In genomic region chr6:24914082-24914481, GRCh38 we compare ENCODE assay signal across 9 cellular contexts. TPM values are rescaled to one million over a fixed set of nuclear protein-coding genes. Genes with fewer than 3 reads are reported as not detected.
A peak's percentile ranks its signal among the peaks of the same experiment; 100 is the strongest.
DNase-seq lines count a peak whose midpoint lies in the region; ATAC-seq, FAIRE-seq and TF ChIP-seq lines count a peak whose summit lies in the region.
"Not testable (repeated sequence)": the region's sequence is repeated elsewhere in the genome, so short reads cannot be mapped to it uniquely, and the experiment has no call there.
"Had no signal": no experiment of that assay in that cellular context is flagged by ENCODE, and none has a peak within 500 bp of the region (broad histone marks: within the 10 kb centered on the region; RNA-seq: fewer than 3 reads in every experiment).

No MANE protein-coding gene starts in this region.

- H3K4me1 Mint-ChIP-seq in CD8-positive, alpha-beta memory T cell = peaks cover 92 to 97% (median 97%) of the 10 kb centered on the region in 3 donors
- peaks cover 85% of the 10 kb centered on the region for H3K4me1 Mint-ChIP-seq in T-helper 17 cell
- peaks cover 68% of the 10 kb centered on the region for H3K4me1 Mint-ChIP-seq in activated CD8-positive, alpha-beta T cell treated with anti-CD3 and anti-CD28 coated beads for 36 hours (ENCODE audit: low read depth)
- H3K4me1 Mint-ChIP-seq in activated T-helper 17 cell treated with anti-CD3 and anti-CD28 coated beads, Interleukin-2, amount 50 U/mL, for 72 hours = peaks cover 70% of the 10 kb centered on the region
- peaks cover 74% of the 10 kb centered on the region for H3K4me1 Mint-ChIP-seq in activated naive CD8-positive, alpha-beta T cell treated with anti-CD3 and anti-CD28 coated beads, Interleukin-2, amount 10 ng/mL, durations not matched to agents 7 days and 5 days
- peaks cover 80 to 83% of the 10 kb centered on the region in 2 donors for H3K4me1 Mint-ChIP-seq in natural killer cell treated with Interleukin-12 subunit alpha and Interleukin-12 subunit beta and Interleukin-15 and Interleukin-18, amount 100 ng/mL, for 72 hours (ENCODE audit: low read depth in 2 of 2)

- H3K36me3 Mint-ChIP-seq in CD8-positive, alpha-beta memory T cell = peaks cover 0 to 92% (median 42%) of the 10 kb centered on the region in 3 donors
- H3K36me3 Mint-ChIP-seq in T-helper 17 cell (ENCODE audit: low read depth) = peaks cover 14% of the 10 kb centered on the region
- H3K36me3 Mint-ChIP-seq in activated CD8-positive, alpha-beta T cell treated with anti-CD3 and anti-CD28 coated beads for 36 hours (ENCODE audit: low read depth) = peaks cover 11% of the 10 kb centered on the region
- H3K36me3 Mint-ChIP-seq in activated T-helper 17 cell treated with anti-CD3 and anti-CD28 coated beads, Interleukin-2, amount 50 U/mL, for 72 hours (ENCODE audit: low read depth) = peaks cover 54% of the 10 kb centered on the region
- peaks cover 39% of the 10 kb centered on the region for H3K36me3 Mint-ChIP-seq in activated naive CD8-positive, alpha-beta T cell treated with anti-CD3 and anti-CD28 coated beads, Interleukin-2, amount 10 ng/mL, durations not matched to agents 7 days and 5 days
- not testable (repeated sequence) for H3K36me3 Mint-ChIP-seq in natural killer cell treated with Interleukin-12 subunit alpha and Interleukin-12 subunit beta and Interleukin-15 and Interleukin-18, amount 100 ng/mL, for 72 hours

- CTCF ChIA-PET in CD8-positive, alpha-beta memory T cell (lab: Charles Lee) = interaction anchor here (1.4 to 7.3 kb wide), 3 partner anchors 12 to 77 kb away, joined by 3 to 87 read pairs (median 4); no protein-coding TSS in a partner anchor
- CTCF ChIA-PET in activated CD8-positive, alpha-beta T cell treated with anti-CD3 and anti-CD28 coated beads for 36 hours (lab: Charles Lee) = interaction anchor here (6.0 to 15.2 kb wide), 3 partner anchors 15 to 78 kb away, joined by 61 to 237 read pairs (median 73); partner anchors contain the start of gene RIPOR2
- CTCF ChIA-PET in HepG2 (lab: Yijun Ruan, JAX; ENCODE audit: low intra/inter-chr PET ratio, low total read pairs) = not testable (repeated sequence)

- not testable (repeated sequence) for H4K20me1 ChIP-seq in HepG2 (ENCODE audit: insufficient read depth, low read length)

- TF ChIP-seq EP300 in HepG2 (IDR thresholded peaks at IDR 0.05; ENCODE audit: low read depth in 2 of 2, low read length in 2 of 2); HepG2 (CRISPR knock-in tag; IDR thresholded peaks at IDR 0.05; ENCODE audit: borderline replicate concordance): not testable (repeated sequence)

- TF ChIP-seq RAD21 in HepG2 (CRISPR knock-in tag; IDR thresholded peaks at IDR 0.05) = not testable (repeated sequence)

- H3K27me3 ChIP-seq in CD8-positive, alpha-beta memory T cell (ENCODE audit: insufficient read depth, low read length, poor library complexity, severe bottlenecking) = not testable (repeated sequence)
- peaks cover 14 to 67% of the 10 kb centered on the region in 2 experiments for H3K27me3 ChIP-seq in HepG2 (ENCODE audit: control insufficient read depth in 1 of 2, insufficient read depth in 2 of 2, low read length in 2 of 2)

- BruUV-seq in HepG2 (replicated peaks; lab: Mats Ljungman, UMichigan) = not testable (repeated sequence)

- H3K36me3 ChIP-seq in CD8-positive, alpha-beta memory T cell (ENCODE audit: insufficient read depth, low read length) = peaks cover 20% of the 10 kb centered on the region
- H3K36me3 ChIP-seq in HepG2 (replicated peaks in 1 of 2; ENCODE audit: control insufficient read depth in 1 of 2, insufficient read depth in 2 of 2, low read length in 2 of 2) = not testable (repeated sequence)

- POLR2A ChIA-PET in CD8-positive, alpha-beta memory T cell (lab: Charles Lee); activated naive CD8-positive, alpha-beta T cell treated with anti-CD3 and anti-CD28 coated beads, Interleukin-2, amount 10 ng/mL, durations not matched to agents 7 days and 5 days (lab: Charles Lee); HepG2 (lab: Yijun Ruan, JAX): not testable (repeated sequence)
- POLR2A ChIA-PET in activated CD8-positive, alpha-beta T cell treated with anti-CD3 and anti-CD28 coated beads for 36 hours (lab: Charles Lee) = interaction anchor here (1.0 to 8.6 kb wide), 5 partner anchors 10 to 32 kb away, joined by 4 to 191 read pairs (median 30); partner anchors contain the start of gene RIPOR2

- H3K9me3 ChIP-seq in CD8-positive, alpha-beta memory T cell (ENCODE audit: low read length); T-helper 17 cell (ENCODE audit: control insufficient read depth, low read length, poor library complexity, severe bottlenecking); HepG2 (ENCODE audit: low read length): not testable (repeated sequence)

- WGBS in HepG2 (ENCODE audit: low lambda C conversion rate) = 30% methylated on average over 10 of the region's 10 CpGs

- intact Hi-C loops in activated CD8-positive, alpha-beta T cell treated with anti-CD3 and anti-CD28 coated beads for 36 hours (cut with micrococcal nuclease); HepG2 (cut with micrococcal nuclease; ENCODE audit: unreplicated experiment): not testable (repeated sequence)

- in situ Hi-C loops in HepG2 (cut with HindIII; ENCODE audit: extremely low pct_ligation_motif_present, low pct_unique_long_range_greater_than_20kb) = not testable (repeated sequence)

- H2AFZ ChIP-seq in HepG2 (ENCODE audit: low read length) = not testable (repeated sequence)

- not testable (repeated sequence) for TF ChIP-seq POLR2A in HepG2 (IDR thresholded peaks at IDR 0.05; ENCODE audit: insufficient read depth in 1 of 2, low read depth in 2 of 2, low read length in 2 of 2)

- FAIRE-seq in HepG2 (lab: Jason Lieb, UNC) = not testable (repeated sequence)

- DNase-seq in CD8-positive, alpha-beta memory T cell; T-helper 17 cell; activated CD8-positive, alpha-beta T cell treated with anti-CD3 and anti-CD28 coated beads for 36 hours; activated naive CD8-positive, alpha-beta T cell treated with anti-CD3 and anti-CD28 coated beads, Interleukin-2, amount 10 ng/mL, durations not matched to agents 7 days and 5 days; HepG2 (ENCODE audit: low spot score); natural killer cell treated with Interleukin-12 subunit alpha and Interleukin-12 subunit beta and Interleukin-15 and Interleukin-18, amount 100 ng/mL, for 72 hours (ENCODE audit: low spot score): not testable (repeated sequence)

- H3K4me3 Mint-ChIP-seq in CD8-positive, alpha-beta memory T cell = peak overlapping the region; percentile 89 to 98 (median 94)
- peak overlapping the region; percentile 95 for H3K4me3 Mint-ChIP-seq in T-helper 17 cell
- H3K4me3 Mint-ChIP-seq in activated CD8-positive, alpha-beta T cell treated with anti-CD3 and anti-CD28 coated beads for 36 hours = peak overlapping the region; percentile 44
- peak overlapping the region; percentile 86 for H3K4me3 Mint-ChIP-seq in activated T-helper 17 cell treated with anti-CD3 and anti-CD28 coated beads, Interleukin-2, amount 50 U/mL, for 72 hours
- not testable (repeated sequence) for H3K4me3 Mint-ChIP-seq in activated naive CD8-positive, alpha-beta T cell treated with anti-CD3 and anti-CD28 coated beads, Interleukin-2, amount 10 ng/mL, durations not matched to agents 7 days and 5 days
- H3K4me3 Mint-ChIP-seq in natural killer cell treated with Interleukin-12 subunit alpha and Interleukin-12 subunit beta and Interleukin-15 and Interleukin-18, amount 100 ng/mL, for 72 hours = peak overlapping the region; percentile 49

- not testable (repeated sequence) for H3K9ac ChIP-seq in HepG2 (ENCODE audit: insufficient read depth, low read depth, low read length)

- not testable (repeated sequence) for H3K4me2 ChIP-seq in HepG2 (ENCODE audit: low read depth, low read length)

- H3K27ac ChIP-seq in CD8-positive, alpha-beta memory T cell (ENCODE audit: low read depth, low read length); HepG2 (ENCODE audit: extremely low read length, insufficient read depth, low read length): not testable (repeated sequence)

- H3K79me2 ChIP-seq in HepG2 (ENCODE audit: insufficient read depth, low read length) = not testable (repeated sequence)

- H3K27me3 Mint-ChIP-seq in CD8-positive, alpha-beta memory T cell; T-helper 17 cell; activated CD8-positive, alpha-beta T cell treated with anti-CD3 and anti-CD28 coated beads for 36 hours; activated T-helper 17 cell treated with anti-CD3 and anti-CD28 coated beads, Interleukin-2, amount 50 U/mL, for 72 hours; activated naive CD8-positive, alpha-beta T cell treated with anti-CD3 and anti-CD28 coated beads, Interleukin-2, amount 10 ng/mL, durations not matched to agents 7 days and 5 days; natural killer cell treated with Interleukin-12 subunit alpha and Interleukin-12 subunit beta and Interleukin-15 and Interleukin-18, amount 100 ng/mL, for 72 hours: not testable (repeated sequence)

- not testable (repeated sequence) for H3K4me3 ChIP-seq in CD8-positive, alpha-beta memory T cell (ENCODE audit: low read length); HepG2 (replicated peaks in 1 of 3; ENCODE audit: insufficient read depth in 1 of 3, low read depth in 2 of 3, low read length in 3 of 3)

- peak overlapping the region; percentile 73 to 99 (median 98) for H3K27ac Mint-ChIP-seq in CD8-positive, alpha-beta memory T cell
- peak overlapping the region; percentile 99 for H3K27ac Mint-ChIP-seq in T-helper 17 cell
- H3K27ac Mint-ChIP-seq in activated CD8-positive, alpha-beta T cell treated with anti-CD3 and anti-CD28 coated beads for 36 hours = peak overlapping the region; percentile 96
- peak overlapping the region; percentile 84 for H3K27ac Mint-ChIP-seq in activated T-helper 17 cell treated with anti-CD3 and anti-CD28 coated beads, Interleukin-2, amount 50 U/mL, for 72 hours
- H3K27ac Mint-ChIP-seq in activated naive CD8-positive, alpha-beta T cell treated with anti-CD3 and anti-CD28 coated beads, Interleukin-2, amount 10 ng/mL, durations not matched to agents 7 days and 5 days = peak overlapping the region; percentile 89
- H3K27ac Mint-ChIP-seq in natural killer cell treated with Interleukin-12 subunit alpha and Interleukin-12 subunit beta and Interleukin-15 and Interleukin-18, amount 100 ng/mL, for 72 hours = peak overlapping the region; percentile 85 to 99

- ATAC-seq in T-helper 17 cell; activated CD8-positive, alpha-beta T cell treated with anti-CD3 and anti-CD28 coated beads for 36 hours; activated T-helper 17 cell treated with anti-CD3 and anti-CD28 coated beads, Interleukin-2, amount 50 U/mL, for 72 hours (replicated peaks); activated naive CD8-positive, alpha-beta T cell treated with anti-CD3 and anti-CD28 coated beads, Interleukin-2, amount 10 ng/mL, durations not matched to agents 7 days and 5 days (ENCODE audit: low read depth); HepG2; natural killer cell treated with Interleukin-12 subunit alpha and Interleukin-12 subunit beta and Interleukin-15 and Interleukin-18, amount 100 ng/mL, for 72 hours: not testable (repeated sequence)

- H3K9me3 Mint-ChIP-seq in CD8-positive, alpha-beta memory T cell; activated CD8-positive, alpha-beta T cell treated with anti-CD3 and anti-CD28 coated beads for 36 hours; activated T-helper 17 cell treated with anti-CD3 and anti-CD28 coated beads, Interleukin-2, amount 50 U/mL, for 72 hours; activated naive CD8-positive, alpha-beta T cell treated with anti-CD3 and anti-CD28 coated beads, Interleukin-2, amount 10 ng/mL, durations not matched to agents 7 days and 5 days; natural killer cell treated with Interleukin-12 subunit alpha and Interleukin-12 subunit beta and Interleukin-15 and Interleukin-18, amount 100 ng/mL, for 72 hours: not testable (repeated sequence)

- TF ChIP-seq CTCF in activated CD8-positive, alpha-beta T cell treated with anti-CD3 and anti-CD28 coated beads for 36 hours (IDR thresholded peaks at IDR 0.05); HepG2 (CRISPR knock-in tag; IDR thresholded peaks at IDR 0.05): not testable (repeated sequence)

- H3K4me1 ChIP-seq in CD8-positive, alpha-beta memory T cell (ENCODE audit: insufficient read depth, low read length) = peaks cover 95% of the 10 kb centered on the region
- H3K4me1 ChIP-seq in HepG2 (ENCODE audit: insufficient read depth, low read length) = not testable (repeated sequence)

RNA-seq across cellular contexts. Expression of gene RIPOR2, which starts 21.7 kb away (rescaled TPM):
- total RNA-seq in CD8-positive, alpha-beta memory T cell = 10 to 100 TPM; 54.4 to 58.2 TPM
- polyA plus RNA-seq in CD8-positive, alpha-beta memory T cell = 427 TPM
- total RNA-seq in T-helper 17 cell (100 to 1,000 TPM; 296 to 364 TPM), HepG2 (2016; rRNA removed; fragmentation: Illumina TruSeq; extraction: Trizol) (0.02 and 0.06 TPM in 2 replicates)
- 10 to 100 TPM; 88.3 to 96.3 TPM for total RNA-seq in activated CD8-positive, alpha-beta T cell treated with anti-CD3 and anti-CD28 coated beads for 36 hours
- total RNA-seq in activated T-helper 17 cell treated with anti-CD3 and anti-CD28 coated beads, Interleukin-2, amount 50 U/mL, for 72 hours = 100 to 1,000 TPM in 1 of 2 donors, 10 to 100 TPM in 1; 47.5 to 113 TPM
- total RNA-seq in activated naive CD8-positive, alpha-beta T cell treated with anti-CD3 and anti-CD28 coated beads, Interleukin-2, amount 10 ng/mL, durations not matched to agents 7 days and 5 days = 100 to 1,000 TPM; 181 to 195 TPM
- not detected in 2 replicates for total RNA-seq in HepG2 (2016; cell fraction: cytosol; rRNA removed; fragmentation: Illumina TruSeq; extraction: Trizol; ENCODE audit: low read depth)
- 0.03 and 0.09 TPM in 2 replicates for total RNA-seq in HepG2 (2016; cell fraction: insoluble cytoplasmic fraction; rRNA removed; fragmentation: Illumina TruSeq; extraction: Trizol)
- total RNA-seq in HepG2 (2016; cell fraction: membrane; rRNA removed; fragmentation: Illumina TruSeq; extraction: Trizol) = not detected in 2 replicates
- not detected in 2 replicates for total RNA-seq in HepG2 (2016; cell fraction: nucleus; rRNA removed; fragmentation: Illumina TruSeq; extraction: Trizol)
- polyA plus RNA-seq in HepG2 (2011; rRNA removed) = 0.05 and 0.16 TPM in 2 replicates
- polyA plus RNA-seq in HepG2 (2011; cell fraction: cytosol; rRNA removed) = 0.01 and 0.03 TPM in 2 replicates
- not detected in 2 replicates for polyA plus RNA-seq in HepG2 (2011; cell fraction: nucleus; rRNA removed)
- 0.05 TPM in 2 replicates for polyA plus RNA-seq in HepG2 (2012)
- 0.02 TPM in 1 of 2 replicates, not detected in the other for polyA plus RNA-seq in HepG2 (2016; cell fraction: cytosol; fragmentation: Illumina TruSeq; extraction: Trizol; ENCODE audit: low read depth)
- polyA plus RNA-seq in HepG2 (2016; cell fraction: insoluble cytoplasmic fraction; fragmentation: Illumina TruSeq; extraction: Trizol; ENCODE audit: low read depth) = 0.07 TPM in 1 of 2 replicates, not detected in the other
- 0.03 TPM in 1 of 2 replicates, not detected in the other for polyA plus RNA-seq in HepG2 (2016; cell fraction: membrane; fragmentation: Illumina TruSeq; extraction: Trizol; ENCODE audit: low read depth)
- 0.18 TPM in 1 of 2 replicates, not detected in the other for polyA plus RNA-seq in HepG2 (2016; cell fraction: nucleus; fragmentation: Illumina TruSeq; extraction: Trizol; ENCODE audit: insufficient read depth, low read depth)
- 0.33 TPM in 1 of 2 replicates, not detected in the other for polyA minus RNA-seq in HepG2 (2011; rRNA and poly(A)+ RNA removed; ENCODE audit: low replicate concordance)
- polyA minus RNA-seq in HepG2 (2011; cell fraction: cytosol; rRNA and poly(A)+ RNA removed) = not detected in 2 replicates
- polyA minus RNA-seq in HepG2 (2011; cell fraction: nucleus; rRNA and poly(A)+ RNA removed) = not detected in 2 replicates
- total RNA-seq in natural killer cell treated with Interleukin-12 subunit alpha and Interleukin-12 subunit beta and Interleukin-15 and Interleukin-18, amount 100 ng/mL, for 72 hours = 10 to 100 TPM; 58.7 to 88.4 TPM
- total RNA-seq: G401, H4 had no signal

Comparison
In these comparisons a context has a peak if more than half of its experiments do, and no peak if none do; other contexts are left out.
1. RNA of gene RIPOR2, which starts 21.7 kb away (total RNA-seq): 296 to 364 TPM in T-helper 17 cell, 181 to 195 TPM in activated naive CD8-positive, alpha-beta T cell treated with anti-CD3 and anti-CD28 coated beads, Interleukin-2, amount 10 ng/mL, durations not matched to agents 7 days and 5 days, 47.5 to 113 TPM in activated T-helper 17 cell treated with anti-CD3 and anti-CD28 coated beads, Interleukin-2, amount 50 U/mL, for 72 hours, 88.3 to 96.3 TPM in activated CD8-positive, alpha-beta T cell treated with anti-CD3 and anti-CD28 coated beads for 36 hours, 58.7 to 88.4 TPM in natural killer cell treated with Interleukin-12 subunit alpha and Interleukin-12 subunit beta and Interleukin-15 and Interleukin-18, amount 100 ng/mL, for 72 hours and 54.4 to 58.2 TPM in CD8-positive, alpha-beta memory T cell; 0.02 to 0.09 TPM in HepG2; every median in the first group is over 10 times any median in the second.
2. Peak in every context shown above with its lines, with median percentiles within 50 percentile points of each other: H3K27ac Mint-ChIP-seq.